ENCODE assay signal across 32 cellular contexts in the genomic region with DNA sequence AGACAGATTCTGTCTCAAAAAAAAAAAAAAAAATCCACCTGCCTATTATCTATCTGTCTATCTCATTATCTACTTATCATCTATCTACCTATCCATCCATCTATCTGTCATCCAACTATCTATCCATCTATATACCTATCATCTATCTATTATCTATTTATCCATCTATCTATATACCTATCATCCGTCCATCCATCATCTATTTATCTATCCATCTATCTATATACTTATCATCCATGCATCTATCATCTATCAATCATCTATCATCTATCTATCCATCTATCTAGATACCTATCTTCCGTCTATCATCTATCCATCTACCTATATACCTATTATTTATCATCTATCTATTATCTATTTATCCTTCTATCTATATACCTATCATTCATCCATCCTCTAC.
"Had no signal": no experiment of that assay in that cellular context is flagged by ENCODE, and none has a peak within 500 bp of the region (broad histone marks: within the 10 kb centered on the region; RNA-seq: fewer than 3 reads in every experiment).

No MANE protein-coding gene starts in this region.

- H3K36me3 ChIP-seq: adrenal gland, ascending aorta, brain microvascular endothelial cell, breast epithelium, cardiac muscle cell had no signal

- H3K9me3 ChIP-seq: adrenal gland, ascending aorta, body of pancreas, breast epithelium had no signal

- H3K27me3 ChIP-seq: adrenal gland, ascending aorta, body of pancreas, brain microvascular endothelial cell, breast epithelium, cardiac muscle cell had no signal

- FAIRE-seq: astrocyte, bronchial epithelial cell had no signal

- H3K27ac ChIP-seq: ascending aorta, body of pancreas, brain microvascular endothelial cell, breast epithelium, cardiac muscle cell had no signal

- H3K4me1 ChIP-seq: ascending aorta, breast epithelium had no signal

- H3K4me3 ChIP-seq: adrenal gland, ascending aorta, body of pancreas, breast epithelium, cardiac muscle cell had no signal

- ATAC-seq: activated naive CD4-positive, alpha-beta T cell treated with anti-CD3 and anti-CD28 coated beads, Interleukin-2, amount 50 U/mL, for 72 hours; activated naive CD8-positive, alpha-beta T cell treated with anti-CD3 and anti-CD28 coated beads, Interleukin-2, amount 50 U/mL, for 24 hours; activated T-cell treated with anti-CD3 and anti-CD28 coated beads, Interleukin-2, amount 50 U/mL, for 4 hours; activated T-cell treated with anti-CD3 and anti-CD28 coated beads, Interleukin-2, amount 50 U/mL, for 72 hours; activated T-helper 17 cell treated with anti-CD3 and anti-CD28 coated beads, Interleukin-2, amount 50 U/mL, for 72 hours; body of pancreas had no signal

- DNase-seq: activated effector memory CD4-positive, alpha-beta T cell treated with anti-CD3 and anti-CD28 coated beads, Interleukin-2, amount 50 U/mL, for 16 hours; activated effector memory CD4-positive, alpha-beta T cell treated with Interleukin-2 at 50 U/mL for 16 hours; activated gamma-delta T cell; activated gamma-delta T cell treated with Interleukin-2 at 50 U/mL for 16 hours; activated naive CD4-positive, alpha-beta T cell; activated naive CD4-positive, alpha-beta T cell treated with anti-CD3 and anti-CD28 coated beads for 36 hours; activated naive CD4-positive, alpha-beta T cell treated with anti-CD3 and anti-CD28 coated beads, Interleukin-2, amount 10 ng/mL, durations not matched to agents 7 days and 5 days; activated naive CD4-positive, alpha-beta T cell treated with anti-CD3 and anti-CD28 coated beads, Interleukin-2, amount 50 U/mL, for 16 hours; activated naive CD4-positive, alpha-beta T cell treated with Interleukin-2 at 50 U/mL for 16 hours; activated naive CD8-positive, alpha-beta T cell treated with anti-CD3 and anti-CD28 coated beads for 36 hours; activated naive CD8-positive, alpha-beta T cell treated with anti-CD3 and anti-CD28 coated beads, Interleukin-2, amount 10 ng/mL, durations not matched to agents 7 days and 5 days; activated naive CD8-positive, alpha-beta T cell treated with anti-CD3 and anti-CD28 coated beads, Interleukin-2, amount 50 U/mL, for 24 hours; activated T-cell treated with anti-CD3 and anti-CD28 coated beads, Interleukin-2, amount 50 U/mL, for 24 hours; activated T-cell treated with anti-CD3 and anti-CD28 coated beads, Interleukin-2, amount 50 U/mL, for 4 hours; activated T-cell treated with anti-CD3 and anti-CD28 coated beads, Interleukin-2, amount 50 U/mL, for 48 hours; activated T-cell treated with anti-CD3 and anti-CD28 coated beads, Interleukin-2, amount 50 U/mL, for 72 hours; amniotic stem cell; amygdala; anterior cingulate cortex; brain microvascular endothelial cell; caudate nucleus; central memory CD4-positive, alpha-beta T cell; cerebellar nuclear complex had no signal
